In genomic region chr1:66929289-66929688, GRCh38 we compare ENCODE assay signal across 8 cellular contexts. TPM values are rescaled to one million over a fixed set of nuclear protein-coding genes. Genes with fewer than 3 reads are reported as not detected.
A peak's percentile ranks its signal among the peaks of the same experiment; 100 is the strongest.
DNase-seq lines count a peak whose midpoint lies in the region; ATAC-seq and TF ChIP-seq lines count a peak whose summit lies in the region.

No MANE protein-coding gene starts in this region.

- peak; percentile 51 for DNase-seq in DMS114 treated with DMSO at 0.1 percent for 48 hours (lab: John Stamatoyannopoulos, UW; ENCODE audit: unreplicated experiment)
- DNase-seq in Peyer's patch, result no peak
- no peak for DNase-seq in endodermal cell
- DNase-seq in stimulated activated CD4-positive, alpha-beta T cell treated with anti-CD3 and anti-CD28 coated beads, Interleukin-4, amount 100 ng/mL, for 4 hours, result no peak
- DNase-seq in neuronal stem cell (ENCODE audit: low spot score), result no peak
- no peak for DNase-seq in NCI-H1436 (lab: John Stamatoyannopoulos, UW)

- ATAC-seq in HG03159 (IDR thresholded peaks at IDR 0.05; ENCODE audit: unreplicated experiment), result no peak

- no peak overlapping the region for H2BK5ac ChIP-seq in neuronal stem cell (ENCODE audit: low read length)

- H3K4me1 Mint-ChIP-seq in endodermal cell, result peaks cover 26% of the 10 kb centered on the region

- H2BK12ac ChIP-seq in neuronal stem cell (ENCODE audit: low read length), result no peak overlapping the region

- no peak overlapping the region for H3K4ac ChIP-seq in neuronal stem cell (ENCODE audit: low read length)

- H3K27me3 ChIP-seq in Peyer's patch (no peaks in the 10 kb centered on the region), endodermal cell (ENCODE audit: control insufficient read depth, insufficient read depth, low read length, poor library complexity, severe bottlenecking) (no peaks in the 10 kb centered on the region), parathyroid adenoma (ENCODE audit: control insufficient read depth, insufficient read depth, low read length) (no peaks in the 10 kb centered on the region), neuronal stem cell (ENCODE audit: control insufficient read depth in 3 of 3, insufficient read depth in 3 of 3, low read depth in 1 of 3, low read length in 3 of 3) (no peaks in the 10 kb centered on the region)

- H3K79me2 ChIP-seq in parathyroid adenoma, result peaks cover 8% of the 10 kb centered on the region

- no peak overlapping the region for H3K14ac ChIP-seq in neuronal stem cell (ENCODE audit: low read length)

- no peaks in the 10 kb centered on the region for H3K79me1 ChIP-seq in neuronal stem cell (ENCODE audit: low read depth, low read length)

- no peaks in the 10 kb centered on the region for H3K27me3 Mint-ChIP-seq in endodermal cell (ENCODE audit: insufficient read depth)

- no peak overlapping the region for H2BK120ac ChIP-seq in neuronal stem cell (ENCODE audit: low read depth, low read length)

- H3K9me3 ChIP-seq in Peyer's patch (no peaks in the 10 kb centered on the region), endodermal cell (ENCODE audit: control insufficient read depth, low read length) (no peaks in the 10 kb centered on the region), parathyroid adenoma (ENCODE audit: control insufficient read depth, low read length) (no peaks in the 10 kb centered on the region), neuronal stem cell (replicated peaks in 1 of 2; ENCODE audit: control insufficient read depth in 2 of 2, insufficient read depth in 1 of 2, low read depth in 1 of 2, low read length in 2 of 2) (no peaks in the 10 kb centered on the region)

- H3K4me3 ChIP-seq in Peyer's patch, result peak overlapping the region; percentile 70 to 86 (median 83)
- peak overlapping the region; percentile 63 for H3K4me3 ChIP-seq in endodermal cell (ENCODE audit: low read length)
- H3K4me3 ChIP-seq in parathyroid adenoma (ENCODE audit: low read depth, low read length), result peak overlapping the region; percentile 79
- H3K4me3 ChIP-seq in neuronal stem cell (ENCODE audit: low read length in 2 of 2), result no peak overlapping the region

- H3K4me3 Mint-ChIP-seq in endodermal cell, result peak overlapping the region; percentile 88

- H2AFZ ChIP-seq in parathyroid adenoma, result peak overlapping the region; percentile 90
- no peak overlapping the region for H2AFZ ChIP-seq in neuronal stem cell (ENCODE audit: low read length)

- no peaks in the 10 kb centered on the region for H3K36me3 ChIP-seq in Peyer's patch
- no peaks in the 10 kb centered on the region for H3K36me3 ChIP-seq in endodermal cell (ENCODE audit: control insufficient read depth, insufficient read depth, low read length)
- H3K36me3 ChIP-seq in parathyroid adenoma (ENCODE audit: control insufficient read depth, insufficient read depth, low read length), result no peaks in the 10 kb centered on the region
- H3K36me3 ChIP-seq in neuronal stem cell (replicated peaks in 1 of 2; ENCODE audit: control insufficient read depth in 2 of 2, insufficient read depth in 2 of 2, low read length in 2 of 2), result peaks cover 0 to 5% of the 10 kb centered on the region in 2 donors

- peaks cover 0 to 33% (median 3%) of the 10 kb centered on the region in 4 donors for H3K4me1 ChIP-seq in Peyer's patch
- no peaks in the 10 kb centered on the region for H3K4me1 ChIP-seq in endodermal cell (ENCODE audit: control insufficient read depth, insufficient read depth, low read length)
- H3K4me1 ChIP-seq in parathyroid adenoma, result no peaks in the 10 kb centered on the region
- H3K4me1 ChIP-seq in neuronal stem cell (ENCODE audit: control insufficient read depth in 2 of 2, insufficient read depth in 1 of 2, low read depth in 1 of 2, low read length in 2 of 2), result peaks cover 0 to 23% of the 10 kb centered on the region in 2 donors

- H2AK5ac ChIP-seq in neuronal stem cell (ENCODE audit: low read depth, low read length), result no peak overlapping the region

- no peak overlapping the region for H3K27ac Mint-ChIP-seq in endodermal cell

- H4K91ac ChIP-seq in neuronal stem cell (ENCODE audit: low read depth, low read length, poor library complexity), result no peak overlapping the region

- no peak for TF ChIP-seq CTCF in Peyer's patch (IDR thresholded peaks at IDR 0.05)
- no peak for TF ChIP-seq CTCF in endodermal cell (conservative IDR thresholded peaks at IDR 0.05)
- no peak for TF ChIP-seq CTCF in parathyroid adenoma (IDR thresholded peaks at IDR 0.05)

- TF ChIP-seq POLR2A in Peyer's patch (IDR thresholded peaks at IDR 0.05), result no peak

- H3K18ac ChIP-seq in neuronal stem cell (ENCODE audit: low read length), result no peak overlapping the region

- 80 to 93% methylated on average over 2 of the region's 2 CpGs for WGBS in endodermal cell (ENCODE audit: insufficient coverage in 1 of 2, insufficient read length in 1 of 2), 2 experiments
- no CpG with 5 or more reads among the region's 2 CpGs for WGBS in neuronal stem cell (ENCODE audit: extremely low coverage in 2 of 2, insufficient read length in 2 of 2, insufficient replicate concordance in 1 of 2), 2 donors

- H3K27ac ChIP-seq in Peyer's patch, result peak overlapping the region; percentile 95 to 97 (median 95)
- no peak overlapping the region for H3K27ac ChIP-seq in endodermal cell (ENCODE audit: low read depth, low read length)
- H3K27ac ChIP-seq in parathyroid adenoma, result peak overlapping the region; percentile 81
- H3K27ac ChIP-seq in neuronal stem cell (replicated peaks; ENCODE audit: low read length), result no peak overlapping the region

- peak overlapping the region; percentile 72 for H3K4me2 ChIP-seq in parathyroid adenoma (ENCODE audit: low read length)
- H3K4me2 ChIP-seq in neuronal stem cell (ENCODE audit: insufficient read depth, low read length, poor library complexity, severe bottlenecking), result no peak overlapping the region

- no peak overlapping the region for H3K23ac ChIP-seq in neuronal stem cell (ENCODE audit: low read depth, low read length, poor library complexity)

- H3K36me3 Mint-ChIP-seq in endodermal cell (ENCODE audit: low read depth), result no peaks in the 10 kb centered on the region

- no peak overlapping the region for H4K8ac ChIP-seq in neuronal stem cell (ENCODE audit: low read depth, low read length)

- no peaks in the 10 kb centered on the region for H3K9me3 Mint-ChIP-seq in endodermal cell

- no peak overlapping the region for H2BK15ac ChIP-seq in neuronal stem cell (ENCODE audit: low read length)

- H3K9ac ChIP-seq in endodermal cell (ENCODE audit: extremely low read depth, low read length, poor library complexity, severe bottlenecking) (no peak overlapping the region), parathyroid adenoma (no peak overlapping the region), neuronal stem cell (ENCODE audit: low read depth, low read length, poor library complexity) (no peak overlapping the region)

RNA-seq across cellular contexts. Expression of gene MIER1, which starts 4.5 kb away (rescaled TPM):
- total RNA-seq in Peyer's patch (10 to 100 TPM; 25.3 to 56.1 (median 39.5) TPM), endodermal cell (10 to 100 TPM; 29.1 to 35.4 TPM)
- polyA plus RNA-seq in endodermal cell (2013, experiment 1 of 2), result 22.0 TPM
- polyA plus RNA-seq in endodermal cell (2013, experiment 2 of 2), result 22.8 TPM
- 18.3 TPM for polyA plus RNA-seq in neuronal stem cell (2013, experiment 1 of 2)
- 19.2 TPM for polyA plus RNA-seq in neuronal stem cell (2013, experiment 2 of 2)

RNA-seq across cellular contexts. Expression of gene DNAI4, which starts 4.6 kb away (rescaled TPM):
- total RNA-seq in Peyer's patch (10 to 100 TPM in 1 of 4 donors, 1 to 10 TPM in 3; 1.8 to 12.4 (median 3.3) TPM), endodermal cell (1 to 10 TPM; 4.6 to 6.7 TPM)
- polyA plus RNA-seq in endodermal cell (2013, experiment 1 of 2), result 3.6 TPM
- 7.5 TPM for polyA plus RNA-seq in endodermal cell (2013, experiment 2 of 2)
- polyA plus RNA-seq in neuronal stem cell (2013, experiment 1 of 2), result 6.9 TPM
- polyA plus RNA-seq in neuronal stem cell (2013, experiment 2 of 2), result 9.4 TPM

Comparison
In these comparisons a context has a peak if more than half of its experiments do, and no peak if none do; other contexts are left out.
1. H3K27ac ChIP-seq: peak in Peyer's patch (4 of 4) and parathyroid adenoma (single experiment); none in endodermal cell (single experiment) and neuronal stem cell (single experiment).
2. H3K4me3 ChIP-seq: peak in Peyer's patch (4 of 4), endodermal cell (single experiment) and parathyroid adenoma (single experiment); none in neuronal stem cell (0 of 2).